Comparison of ENCODE assay signal across 9 cellular contexts in genomic region chr6:30344868-30345671, GRCh38. TPM values are rescaled to one million over a fixed set of nuclear protein-coding genes. Genes with fewer than 3 reads are reported as not detected.
A peak's percentile ranks its signal among the peaks of the same experiment; 100 is the strongest.
DNase-seq lines count a peak whose midpoint lies in the region; ATAC-seq, FAIRE-seq and TF ChIP-seq lines count a peak whose summit lies in the region.
"Had no signal": no experiment of that assay in that cellular context is flagged by ENCODE, and none has a peak within 500 bp of the region (broad histone marks: within the 10 kb centered on the region; RNA-seq: fewer than 3 reads in every experiment).

Gene RPP21, plus strand, starts transcription at chr6:30345156. Its CDS starts 16 bp downstream, at chr6:30345172.

- ATAC-seq in GM19351 (IDR thresholded peaks at IDR 0.05; ENCODE audit: unreplicated experiment) = peak; percentile 96
- peak; percentile 90 for ATAC-seq in HG03520 (IDR thresholded peaks at IDR 0.05; ENCODE audit: unreplicated experiment)
- peak; percentile 99 for ATAC-seq in HepG2

- peak; percentile 45; the same call in 1 of the 2 replicates for TF ChIP-seq RAD21 in HepG2 (CRISPR knock-in tag; IDR thresholded peaks at IDR 0.05)

- in situ Hi-C loops in HepG2 (cut with HindIII; ENCODE audit: extremely low pct_ligation_motif_present, low pct_unique_long_range_greater_than_20kb) = no loop called here

- peak within 1 kb of the TSS; percentile 96 for H2AFZ ChIP-seq in HepG2 (ENCODE audit: low read length)

- intact Hi-C loops in HepG2 (cut with micrococcal nuclease; ENCODE audit: unreplicated experiment) = no loop called here

- TF ChIP-seq POLR2A in HepG2 (IDR thresholded peaks at IDR 0.05; ENCODE audit: insufficient read depth in 1 of 2, low read depth in 2 of 2, low read length in 2 of 2) = peak; percentile 96 to 97

- H3K36me3 ChIP-seq in BLaER1 (peaks cover 42% of the 10 kb centered on the region), HepG2 (replicated peaks in 1 of 2; ENCODE audit: control insufficient read depth in 1 of 2, insufficient read depth in 2 of 2, low read length in 2 of 2) (peaks cover 3 to 17% of the 10 kb centered on the region in 2 experiments; a peak in 4 of 5 replicates)

- H3K4me2 ChIP-seq in BLaER1 (peak within 1 kb of the TSS; percentile 80), HepG2 (ENCODE audit: low read depth, low read length) (peak within 1 kb of the TSS; percentile 79)

- H3K4me1 ChIP-seq in BLaER1 = peaks cover 30% of the 10 kb centered on the region
- H3K4me1 ChIP-seq in HepG2 (ENCODE audit: insufficient read depth, low read length) = peaks cover 18% of the 10 kb centered on the region

- DNase-seq in NCI-H748 (lab: John Stamatoyannopoulos, UW; ENCODE audit: unreplicated experiment) = peak; percentile 90
- peak; percentile 77 to 81 for DNase-seq in activated CD4-positive, alpha-beta T cell treated with anti-CD3 and anti-CD28 coated beads, Interleukin-2, amount 50 U/mL, for 24 hours (ENCODE audit: low read depth in 1 of 2, low spot score in 1 of 2)
- DNase-seq in dedifferentiated amniotic fluid mesenchymal stem cell (ENCODE audit: extremely low spot score) = peak; percentile 66
- peak; percentile 75 for DNase-seq in HepG2 (ENCODE audit: low spot score)
- DNase-seq in stimulated activated CD4-positive, alpha-beta T cell treated with anti-CD3 and anti-CD28 coated beads, Interleukin-2, amount 100 ng/mL, for 48 hours = peak; percentile 84 to 85

- TF ChIP-seq CTCF in HepG2 (CRISPR knock-in tag; IDR thresholded peaks at IDR 0.05) = peak; percentile 31

- peaks cover 3% of the 10 kb centered on the region for H3K79me2 ChIP-seq in HepG2 (ENCODE audit: insufficient read depth, low read length)

- no peak; a peak in 2 of 4 replicates for TF ChIP-seq EP300 in HepG2 (IDR thresholded peaks at IDR 0.05; ENCODE audit: low read depth in 2 of 2, low read length in 2 of 2)
- peak; percentile 59; the same call in 1 of the 2 replicates for TF ChIP-seq EP300 in HepG2 (CRISPR knock-in tag; IDR thresholded peaks at IDR 0.05; ENCODE audit: borderline replicate concordance)

- H4K20me1 ChIP-seq in BLaER1 (no peaks in the 10 kb centered on the region), HepG2 (ENCODE audit: insufficient read depth, low read length) (no peaks in the 10 kb centered on the region)

- no peaks in the 10 kb centered on the region for H3K9me3 ChIP-seq in BLaER1
- no peaks in the 10 kb centered on the region for H3K9me3 ChIP-seq in HepG2 (ENCODE audit: low read length)

- H3K4me3 ChIP-seq in BLaER1 = peak within 1 kb of the TSS; percentile 78
- H3K4me3 ChIP-seq in HepG2 (replicated peaks in 1 of 3; ENCODE audit: insufficient read depth in 1 of 3, low read depth in 2 of 3, low read length in 3 of 3) = peak within 1 kb of the TSS; percentile 80 to 96 (median 91)

- H3K27ac ChIP-seq in BLaER1 (peak within 1 kb of the TSS; percentile 71), HepG2 (ENCODE audit: extremely low read length, insufficient read depth, low read length) (peak within 1 kb of the TSS; percentile 83)

- POLR2A ChIA-PET in HepG2 (lab: Yijun Ruan, JAX) = interaction anchor here (0.8 kb wide), 1 partner anchor 18 kb away, joined by 9 read pairs; the partner anchor contains the start of gene TRIM39

- CTCF ChIA-PET in HepG2 (lab: Yijun Ruan, JAX; ENCODE audit: low intra/inter-chr PET ratio, low total read pairs) = no interaction called here

- FAIRE-seq in HepG2 (lab: Jason Lieb, UNC) = peak; percentile 75
- FAIRE-seq: colon had no signal

- TSS peak; percentile 71 for BruUV-seq in HepG2 (replicated peaks; lab: Mats Ljungman, UMichigan)

- WGBS in HepG2 (ENCODE audit: low lambda C conversion rate) = 4% methylated on average over 11 of the region's 64 CpGs

- H3K9ac ChIP-seq in BLaER1 (peak within 1 kb of the TSS; percentile 77), HepG2 (ENCODE audit: insufficient read depth, low read depth, low read length) (peak within 1 kb of the TSS; percentile 97)

- H3K27me3 ChIP-seq in BLaER1 (no peaks in the 10 kb centered on the region), HepG2 (ENCODE audit: control insufficient read depth in 1 of 2, insufficient read depth in 2 of 2, low read length in 2 of 2) (no peaks in the 10 kb centered on the region)

TF ChIP-seq in HepG2, 621 proteins besides CTCF, POLR2A, EP300 and RAD21 (continues in another document):
- TF ChIP-seq ARNTL (CRISPR knock-in tag; IDR thresholded peaks at IDR 0.05) (no peak), NR1H2 (CRISPR knock-in tag; IDR thresholded peaks at IDR 0.05; ENCODE audit: borderline replicate concordance, low read depth) (no peak), ZNF558 (CRISPR knock-in tag; IDR thresholded peaks at IDR 0.05; ENCODE audit: borderline replicate concordance) (peak; percentile 96; the same call in 1 of the 2 replicates), DMAP1 (CRISPR knock-in tag; IDR thresholded peaks at IDR 0.05) (peak; percentile 95), XRCC5 (optimal IDR thresholded peaks at IDR 0.05; ENCODE audit: low read length) (peak; percentile 66), SP5 (CRISPR knock-in tag; IDR thresholded peaks at IDR 0.05; ENCODE audit: borderline replicate concordance, low read depth) (peak; percentile 80), PITX1 (CRISPR knock-in tag; IDR thresholded peaks at IDR 0.05) (peak; percentile 55; the same call in 1 of the 2 replicates), ZNF563 (CRISPR knock-in tag; IDR thresholded peaks at IDR 0.05) (peak; percentile 88), ZNF704 (CRISPR knock-in tag; IDR thresholded peaks at IDR 0.05; ENCODE audit: borderline replicate concordance) (peak; percentile 54; the same call in 1 of the 2 replicates), ZBTB7A (CRISPR knock-in tag; IDR thresholded peaks at IDR 0.05) (no peak), NFIB (CRISPR knock-in tag; IDR thresholded peaks at IDR 0.05; ENCODE audit: borderline replicate concordance) (no peak), ZMAT3 (CRISPR knock-in tag; conservative IDR thresholded peaks at IDR 0.05) (peak; percentile 70; the same call in 1 of the 2 replicates), ZSCAN9 (CRISPR knock-in tag; IDR thresholded peaks at IDR 0.05; ENCODE audit: borderline replicate concordance) (peak; percentile 97), ZNF460 (CRISPR knock-in tag; IDR thresholded peaks at IDR 0.05; ENCODE audit: borderline replicate concordance) (peak; percentile 10; the same call in 1 of the 2 replicates), ZNF703 (CRISPR knock-in tag; IDR thresholded peaks at IDR 0.05; ENCODE audit: borderline replicate concordance) (no peak), TCF7L2 (IDR thresholded peaks at IDR 0.05; ENCODE audit: low read depth, low read length) (no peak), ZNF549 (CRISPR knock-in tag; IDR thresholded peaks at IDR 0.05) (0 out of 2 replicates have a peak, but pooled peaks have one; percentile 62), SNRNP70 (IDR thresholded peaks at IDR 0.05; ENCODE audit: low read depth, low read length) (no peak), ZNF446 (CRISPR knock-in tag; IDR thresholded peaks at IDR 0.05) (no peak), MAF1 (CRISPR knock-in tag; IDR thresholded peaks at IDR 0.05; ENCODE audit: borderline replicate concordance) (no peak; the same call in 1 of the 2 replicates)

RNA-seq across cellular contexts. Expression of gene RPP21, which starts in this region (rescaled TPM):
- 38.4 and 53.1 TPM in 2 replicates for total RNA-seq in HepG2 (2016; rRNA removed; fragmentation: Illumina TruSeq; extraction: Trizol)
- 23.8 and 29.3 TPM in 2 replicates for total RNA-seq in HepG2 (2016; cell fraction: cytosol; rRNA removed; fragmentation: Illumina TruSeq; extraction: Trizol; ENCODE audit: low read depth)
- 41.8 and 52.5 TPM in 2 replicates for total RNA-seq in HepG2 (2016; cell fraction: insoluble cytoplasmic fraction; rRNA removed; fragmentation: Illumina TruSeq; extraction: Trizol)
- 23.7 and 25.5 TPM in 2 replicates for total RNA-seq in HepG2 (2016; cell fraction: membrane; rRNA removed; fragmentation: Illumina TruSeq; extraction: Trizol)
- 26.2 and 34.9 TPM in 2 replicates for total RNA-seq in HepG2 (2016; cell fraction: nucleus; rRNA removed; fragmentation: Illumina TruSeq; extraction: Trizol)
- 72.3 and 88.4 TPM in 2 replicates for polyA plus RNA-seq in HepG2 (2011; rRNA removed)
- polyA plus RNA-seq in HepG2 (2011; cell fraction: cytosol; rRNA removed) = 68.5 and 146 TPM in 2 replicates
- 170 and 172 TPM in 2 replicates for polyA plus RNA-seq in HepG2 (2011; cell fraction: nucleus; rRNA removed)
- 51.6 and 70.9 TPM in 2 replicates for polyA plus RNA-seq in HepG2 (2012)
- 46.1 and 56.4 TPM in 2 replicates for polyA plus RNA-seq in HepG2 (2016; cell fraction: cytosol; fragmentation: Illumina TruSeq; extraction: Trizol; ENCODE audit: low read depth)
- polyA plus RNA-seq in HepG2 (2016; cell fraction: insoluble cytoplasmic fraction; fragmentation: Illumina TruSeq; extraction: Trizol; ENCODE audit: low read depth) = 66.2 and 74.5 TPM in 2 replicates
- polyA plus RNA-seq in HepG2 (2016; cell fraction: membrane; fragmentation: Illumina TruSeq; extraction: Trizol; ENCODE audit: low read depth) = 42.2 and 48.9 TPM in 2 replicates
- 94.8 and 101 TPM in 2 replicates for polyA plus RNA-seq in HepG2 (2016; cell fraction: nucleus; fragmentation: Illumina TruSeq; extraction: Trizol; ENCODE audit: insufficient read depth, low read depth)
- 18.2 and 24.8 TPM in 2 replicates for polyA minus RNA-seq in HepG2 (2011; rRNA and poly(A)+ RNA removed; ENCODE audit: low replicate concordance)
- 15.3 and 17.1 TPM in 2 replicates for polyA minus RNA-seq in HepG2 (2011; cell fraction: cytosol; rRNA and poly(A)+ RNA removed)
- 8.4 and 9.3 TPM in 2 replicates for polyA minus RNA-seq in HepG2 (2011; cell fraction: nucleus; rRNA and poly(A)+ RNA removed)

Comparison
In these comparisons a context has a peak if more than half of its experiments do, and no peak if none do; other contexts are left out.
1. Peak in every context shown above with its lines: DNase-seq, ATAC-seq, H3K4me3 ChIP-seq and H3K27ac ChIP-seq.